In the genomic region with DNA sequence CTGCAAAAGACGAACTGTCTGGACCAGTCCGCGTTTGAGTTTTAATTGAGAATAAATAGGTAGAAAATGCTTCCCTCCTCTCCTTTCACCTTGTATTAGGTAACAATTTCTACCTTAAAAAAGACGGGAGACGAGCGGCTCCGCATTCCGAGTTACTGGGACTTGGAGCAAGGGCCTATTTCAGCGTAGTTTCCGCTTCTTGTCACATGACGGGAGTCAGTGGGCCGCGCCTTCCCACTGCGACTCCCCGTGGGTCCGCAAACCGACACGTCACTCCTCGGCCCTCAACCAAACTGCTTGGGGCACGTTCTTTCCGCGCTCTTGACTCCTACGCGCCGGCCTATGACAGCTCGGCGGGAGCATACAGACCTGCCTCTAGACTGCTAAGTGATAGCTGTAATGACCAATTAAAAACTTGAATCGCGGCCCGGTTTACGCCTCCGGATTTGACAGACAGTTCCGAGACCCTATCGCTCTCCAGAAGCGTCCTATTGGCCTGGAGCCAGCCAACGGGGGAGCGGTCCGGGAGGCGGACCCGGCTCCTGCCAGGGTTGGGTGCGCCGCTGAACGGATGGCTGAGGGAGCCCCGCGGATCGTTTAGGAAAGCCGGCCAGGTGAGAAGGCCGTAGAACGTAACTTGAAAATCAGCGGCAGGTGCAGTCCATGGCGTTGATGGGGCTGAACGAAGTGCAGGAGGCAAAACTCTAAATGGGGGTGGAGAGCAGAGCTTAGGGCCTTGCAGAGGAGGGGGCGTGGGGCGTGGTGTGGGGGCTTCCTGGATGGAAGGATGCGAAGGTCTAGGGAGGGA, we compare ENCODE assay signal across 8 cellular contexts. TPM values are rescaled to one million over a fixed set of nuclear protein-coding genes. Genes with fewer than 3 reads are reported as not detected.
A peak's percentile ranks its signal among the peaks of the same experiment; 100 is the strongest.
DNase-seq lines count a peak whose midpoint lies in the region; ATAC-seq, FAIRE-seq and TF ChIP-seq lines count a peak whose summit lies in the region.

A gene (plus strand): TSS at position 548 of the 808 bp plus-strand sequence. CDS start 3,064 bp downstream, outside the sequence.

- no peak within 1 kb of the TSS for H2BK12ac ChIP-seq in trophoblast cell (ENCODE audit: low read length)

- peak within 1 kb of the TSS; percentile 44 for H2BK5ac ChIP-seq in trophoblast cell (ENCODE audit: low read depth, low read length, poor library complexity)

- peak; percentile 91 for DNase-seq in GM12892 (ENCODE audit: insufficient read length)
- DNase-seq in NCI-H146 (lab: John Stamatoyannopoulos, UW), result peak; percentile 99
- peak; percentile 94 to 99 (median 96) for DNase-seq in T-helper 1 cell
- peak; percentile 99 to 100 (median 100) for DNase-seq in adrenal gland
- peak; percentile 100 for DNase-seq in cardiac septum (ENCODE audit: low spot score)
- DNase-seq in trophoblast cell, result peak; percentile 100
- DNase-seq in transverse colon, result peak; percentile 99

- peak within 1 kb of the TSS; percentile 88 for H3K4me2 ChIP-seq in trophoblast cell (ENCODE audit: low read length)

- H3K79me1 ChIP-seq in trophoblast cell (ENCODE audit: low read length), result peaks cover 15% of the 10 kb centered on the region

- H3K27ac ChIP-seq in adrenal gland (peak within 1 kb of the TSS; percentile 95 to 99 (median 95)), trophoblast cell (ENCODE audit: low read depth, low read length) (peak within 1 kb of the TSS; percentile 80), transverse colon (peak within 1 kb of the TSS; percentile 90 to 97 (median 94))

- peak within 1 kb of the TSS; percentile 83 for H4K12ac ChIP-seq in trophoblast cell (ENCODE audit: low read depth, low read length)

- H2AK5ac ChIP-seq in trophoblast cell (ENCODE audit: low read length), result peak within 1 kb of the TSS; percentile 28

- 0% methylated on average over 15 to 55 of the region's 55 CpGs for WGBS in adrenal gland, 4 donors
- WGBS in trophoblast cell (ENCODE audit: extremely low coverage, insufficient coverage, insufficient read length), result no CpG with 5 or more reads among the region's 55 CpGs
- 0 to 1% methylated on average over 3 to 50 of the region's 55 CpGs for WGBS in transverse colon (ENCODE audit: low coverage in 1 of 2), 2 donors

- H3K9ac ChIP-seq in trophoblast cell (ENCODE audit: low read length), result peak within 1 kb of the TSS; percentile 98

- H2AFZ ChIP-seq in trophoblast cell (ENCODE audit: insufficient read depth, low read length, poor library complexity), result peak within 1 kb of the TSS; percentile 84

- peak within 1 kb of the TSS; percentile 20 for H2BK120ac ChIP-seq in trophoblast cell (ENCODE audit: insufficient read depth, low read length, poor library complexity)

- no peaks in the 10 kb centered on the region for H3K9me3 ChIP-seq in adrenal gland (replicated peaks in 1 of 3)
- no peaks in the 10 kb centered on the region for H3K9me3 ChIP-seq in trophoblast cell (ENCODE audit: insufficient read depth, low read depth, low read length)
- no peaks in the 10 kb centered on the region for H3K9me3 ChIP-seq in transverse colon

- in situ Hi-C loops in transverse colon (cut with MboI; ENCODE audit: low pct_ligation_motif_present in 1 of 4, low pct_unique_long_range_greater_than_20kb in 1 of 4, low sequenced_read_pairs in 3 of 4), result loop anchor here in 1 of 4 donors (25.0 kb wide), 1 partner anchor 620 kb away; a partner anchor contains a TSS

- intact Hi-C loops in adrenal gland (cut with DNase I) (no loop called here), cardiac septum (cut with DNase I) (loop anchor here (2.0 to 10.0 kb wide), 2 partner anchors 32 to 622 kb away; a partner anchor contains a TSS), transverse colon (cut with DNase I; ENCODE audit: low total_unique reads) (no loop called here)

- peak within 1 kb of the TSS; percentile 97 for H4K8ac ChIP-seq in trophoblast cell (ENCODE audit: low read depth, low read length)

- no peak within 1 kb of the TSS for H3K23ac ChIP-seq in trophoblast cell (ENCODE audit: low read length)

- peak within 1 kb of the TSS; percentile 68 for H3K18ac ChIP-seq in trophoblast cell (ENCODE audit: low read length)

- H3K4me1 ChIP-seq in adrenal gland (replicated peaks in 1 of 2) (peaks cover 8 to 32% of the 10 kb centered on the region in 2 donors), trophoblast cell (ENCODE audit: control insufficient read depth in 1 of 2, insufficient read depth in 2 of 2, low read length in 2 of 2) (peaks cover 0 to 2% of the 10 kb centered on the region in 2 experiments), transverse colon (peaks cover 14 to 30% (median 25%) of the 10 kb centered on the region in 4 donors)

- H3K4me3 ChIP-seq in adrenal gland, result peak within 1 kb of the TSS; percentile 57 to 98 (median 77)
- peak within 1 kb of the TSS; percentile 100 for H3K4me3 ChIP-seq in trophoblast cell (ENCODE audit: low read depth, low read length)
- peak within 1 kb of the TSS; percentile 77 to 96 (median 79) for H3K4me3 ChIP-seq in transverse colon

- FAIRE-seq in GM12892 (lab: Jason Lieb, UNC), result peak; percentile 100

- H3K27me3 ChIP-seq in adrenal gland (no peaks in the 10 kb centered on the region), trophoblast cell (ENCODE audit: insufficient read depth, low read length) (no peaks in the 10 kb centered on the region), transverse colon (no peaks in the 10 kb centered on the region)

- peak within 1 kb of the TSS; percentile 94 for H4K91ac ChIP-seq in trophoblast cell (ENCODE audit: low read depth, low read length)

- TF ChIP-seq CTCF in adrenal gland (IDR thresholded peaks at IDR 0.05) (no peak), transverse colon (IDR thresholded peaks at IDR 0.05) (no peak)

- no peak for TF ChIP-seq EP300 in transverse colon (IDR thresholded peaks at IDR 0.05; ENCODE audit: low read depth)

- H3K79me2 ChIP-seq in trophoblast cell (ENCODE audit: control insufficient read depth, insufficient read depth, low read length, poor library complexity), result peaks cover 13% of the 10 kb centered on the region

- H3K4ac ChIP-seq in trophoblast cell (ENCODE audit: low read depth, low read length), result peak within 1 kb of the TSS; percentile 53

- ATAC-seq in HG02852 (IDR thresholded peaks at IDR 0.05; ENCODE audit: unreplicated experiment), result peak; percentile 96

- peak within 1 kb of the TSS; percentile 68 for H3K14ac ChIP-seq in trophoblast cell (ENCODE audit: low read length)

- TF ChIP-seq POLR2A in GM12892 (IDR thresholded peaks at IDR 0.05; ENCODE audit: low read depth, low read length), result peak; percentile 76; the same call in 1 of the 2 replicates
- TF ChIP-seq POLR2A in adrenal gland (IDR thresholded peaks at IDR 0.05), result peak; percentile 75 to 95
- peak; percentile 92 for TF ChIP-seq POLR2A in transverse colon (IDR thresholded peaks at IDR 0.05)

- peaks cover 0 to 6% of the 10 kb centered on the region in 2 donors for H3K36me3 ChIP-seq in adrenal gland (replicated peaks in 1 of 2)
- peaks cover 3 to 4% of the 10 kb centered on the region in 2 experiments for H3K36me3 ChIP-seq in trophoblast cell (ENCODE audit: control insufficient read depth in 1 of 2, insufficient read depth in 2 of 2, low read length in 2 of 2)
- peaks cover 0 to 4% (median 1%) of the 10 kb centered on the region in 4 donors for H3K36me3 ChIP-seq in transverse colon

RNA-seq across cellular contexts. Expression of the gene that starts here (rescaled TPM):
- polyA plus RNA-seq in GM12892 (2012; ENCODE audit: missing spikeins), result 75.7 TPM
- 100 to 1,000 TPM in 7 of 8 donors, 10 to 100 TPM in 1; 79.2 to 175 (median 120) TPM for total RNA-seq in adrenal gland
- 100 to 1,000 TPM in 1 of 3 donors, 10 to 100 TPM in 2; 28.4 to 208 (median 35.6) TPM for polyA plus RNA-seq in adrenal gland
- 57.8 TPM for total RNA-seq in cardiac septum
- polyA plus RNA-seq in trophoblast cell (2013), result 298 and 323 TPM in 2 replicates
- 10 to 100 TPM; 21.7 to 73.2 (median 64.3) TPM for total RNA-seq in transverse colon

Comparison
In these comparisons a context has a peak if more than half of its experiments do, and no peak if none do; other contexts are left out.
1. Peak in every context shown above with its lines: DNase-seq, ATAC-seq, H3K4me3 ChIP-seq and H3K27ac ChIP-seq.